Comparison of ENCODE assay signal across 12 cellular contexts in genomic region chr2:97957432-97958183, GRCh38. TPM values are rescaled to one million over a fixed set of nuclear protein-coding genes. Genes with fewer than 3 reads are reported as not detected.
DNase-seq lines count a peak whose midpoint lies in the region; ATAC-seq, FAIRE-seq and TF ChIP-seq lines count a peak whose summit lies in the region.
"Had no signal": no experiment of that assay in that cellular context is flagged by ENCODE, and none has a peak within 500 bp of the region (broad histone marks: within the 10 kb centered on the region; RNA-seq: fewer than 3 reads in every experiment).

No MANE protein-coding gene starts in this region.

- ATAC-seq in K562 (peak; percentile 49; the same call in 2 of the 3 replicates), psoas muscle (peak; percentile 75 to 90 (median 84))
- ATAC-seq: natural killer cell treated with Interleukin-12 subunit alpha and Interleukin-12 subunit beta and Interleukin-15 and Interleukin-18, amount 100 ng/mL, for 72 hours; stimulated activated naive CD8-positive, alpha-beta T cell treated with anti-CD3 and anti-CD28 coated beads, Interleukin-15, amount 100 ng/mL, for 72 hours had no signal

- no peaks in the 10 kb centered on the region for H3K9me1 ChIP-seq in K562 (ENCODE audit: control insufficient read depth, insufficient read depth, low read length)

- H3K79me2 ChIP-seq in DOHH2 (ENCODE audit: control insufficient read depth, low read length), result peaks cover 100% of the 10 kb centered on the region
- peaks cover 44% of the 10 kb centered on the region; the same call in 1 of the 2 replicates for H3K79me2 ChIP-seq in KMS-11 (ENCODE audit: insufficient read depth, low read depth)
- peaks cover 63% of the 10 kb centered on the region for H3K79me2 ChIP-seq in K562 (ENCODE audit: control insufficient read depth, insufficient read depth, low read length)

- H3K4me1 ChIP-seq in DOHH2 (ENCODE audit: control insufficient read depth, low read length), result peaks cover 63% of the 10 kb centered on the region
- H3K4me1 ChIP-seq in KMS-11 (ENCODE audit: low read depth, poor library complexity, severe bottlenecking), result peaks cover 53% of the 10 kb centered on the region
- no peaks in the 10 kb centered on the region for H3K4me1 ChIP-seq in K562 (replicated peaks in 1 of 2; ENCODE audit: control insufficient read depth in 2 of 2, insufficient read depth in 2 of 2, low read length in 2 of 2)
- peaks cover 56% of the 10 kb centered on the region for H3K4me1 ChIP-seq in psoas muscle
- H3K4me1 ChIP-seq in tibial nerve, result peaks cover 0 to 6% (median 1%) of the 10 kb centered on the region in 4 donors
- peaks cover 9 to 18% of the 10 kb centered on the region in 2 donors for H3K4me1 ChIP-seq in adrenal gland (replicated peaks in 1 of 2)

- no peak overlapping the region; the same call in 1 of the 2 replicates for H3K9ac ChIP-seq in KMS-11
- no peak overlapping the region for H3K9ac ChIP-seq in K562 (ENCODE audit: insufficient read depth in 1 of 2, low read depth in 2 of 2, low read length in 2 of 2)

- TF ChIP-seq POLR2A in K562 (conservative IDR thresholded peaks at IDR 0.05) (no peak), tibial nerve (IDR thresholded peaks at IDR 0.05) (no peak), adrenal gland (IDR thresholded peaks at IDR 0.05) (no peak)

- H3K4me2 ChIP-seq in DOHH2 (ENCODE audit: low read length) (peak overlapping the region; percentile 54), KMS-11 (peak overlapping the region; percentile 45), K562 (ENCODE audit: insufficient read depth, low read length) (no peak overlapping the region)

- no peak for TF ChIP-seq RAD21 in K562 (CRISPR knock-in tag; conservative IDR thresholded peaks at IDR 0.05 in 1 of 2, IDR thresholded peaks at IDR 0.05 in 1 of 2)

- no peaks in the 10 kb centered on the region for H3K27me3 ChIP-seq in DOHH2 (ENCODE audit: control insufficient read depth, low read length)
- H3K27me3 ChIP-seq in KMS-11 (ENCODE audit: insufficient read depth, low read depth), result no peaks in the 10 kb centered on the region
- no peaks in the 10 kb centered on the region for H3K27me3 ChIP-seq in K562 (ENCODE audit: control insufficient read depth in 2 of 2, insufficient read depth in 2 of 2, low read length in 2 of 2)
- H3K27me3 ChIP-seq in psoas muscle (ENCODE audit: insufficient read depth in 3 of 3, low read length in 2 of 3), result no peaks in the 10 kb centered on the region
- no peaks in the 10 kb centered on the region for H3K27me3 ChIP-seq in tibial nerve
- H3K27me3 ChIP-seq in adrenal gland, result no peaks in the 10 kb centered on the region
- H3K27me3 ChIP-seq: right lobe of liver had no signal

- in situ Hi-C loops in K562 (cut with MboI), result no loop called here

- H3K9me3 ChIP-seq in DOHH2 (ENCODE audit: control insufficient read depth, insufficient read depth, low read length), result no peaks in the 10 kb centered on the region
- no peaks in the 10 kb centered on the region for H3K9me3 ChIP-seq in K562 (replicated peaks; ENCODE audit: control insufficient read depth, insufficient read depth, low read depth, low read length)
- no peaks in the 10 kb centered on the region for H3K9me3 ChIP-seq in psoas muscle
- no peaks in the 10 kb centered on the region for H3K9me3 ChIP-seq in tibial nerve
- no peaks in the 10 kb centered on the region for H3K9me3 ChIP-seq in adrenal gland (replicated peaks in 1 of 3)
- H3K9me3 ChIP-seq: right lobe of liver had no signal

- POLR2A ChIA-PET in K562 (lab: Yijun Ruan, JAX), result interaction anchor here (1.8 kb wide), 1 partner anchor 14 kb away, joined by 4 read pairs; no protein-coding TSS in a partner anchor

- peaks cover 9% of the 10 kb centered on the region; the same call in 1 of the 2 replicates for H3F3A ChIP-seq in DOHH2 (ENCODE audit: control insufficient read depth, insufficient read depth)

- H3K9me2 ChIP-seq in DOHH2 (replicated peaks; ENCODE audit: control insufficient read depth, low read length), result no peaks in the 10 kb centered on the region

- intact Hi-C loops in K562 (cut with micrococcal nuclease), result no loop called here
- intact Hi-C loops in psoas muscle (cut with DNase I), result loop anchor here in 1 of 2 donors (5.0 kb wide), 1 partner anchor 35 kb away; no protein-coding TSS in a partner anchor
- intact Hi-C loops in adrenal gland (cut with DNase I), result no loop called here

- no peak overlapping the region for H3K27ac ChIP-seq in DOHH2 (ENCODE audit: low read depth, low read length)
- peak overlapping the region; percentile 31 for H3K27ac ChIP-seq in KMS-11
- no peak overlapping the region for H3K27ac ChIP-seq in K562 (ENCODE audit: extremely low read depth, low read depth, low read length)
- H3K27ac ChIP-seq in psoas muscle, result peak overlapping the region; percentile 76
- H3K27ac ChIP-seq in tibial nerve, result no peak overlapping the region
- H3K27ac ChIP-seq in adrenal gland, result no peak overlapping the region
- H3K27ac ChIP-seq: right lobe of liver had no signal

- H4K20me1 ChIP-seq in DOHH2 (ENCODE audit: control insufficient read depth, insufficient read depth, low read depth, low read length) (no peaks in the 10 kb centered on the region), KMS-11 (ENCODE audit: insufficient read depth) (peaks cover 6% of the 10 kb centered on the region; the same call in 1 of the 2 replicates), K562 (replicated peaks; ENCODE audit: control insufficient read depth, insufficient read depth, low read length) (no peaks in the 10 kb centered on the region)

- no peak for FAIRE-seq in K562 (lab: Jason Lieb, UNC)

- DNase-seq in K562 (ENCODE audit: extremely low read depth in 1 of 4, low spot score in 3 of 4) (no peak), psoas muscle (no peak), tibial nerve (ENCODE audit: low spot score in 2 of 2) (no peak), HuH-7 (ENCODE audit: low spot score) (no peak), adrenal gland (no peak)
- DNase-seq: aorta; islet precursor cell; right lobe of liver; stimulated activated naive CD8-positive, alpha-beta T cell treated with anti-CD3 and anti-CD28 coated beads, Interleukin-15, amount 100 ng/mL, for 72 hours had no signal

- TF ChIP-seq CTCF in DOHH2 (IDR thresholded peaks at IDR 0.05; ENCODE audit: low read depth, low read length, poor library complexity, severe bottlenecking), result no peak
- TF ChIP-seq CTCF in KMS-11 (conservative IDR thresholded peaks at IDR 0.05; ENCODE audit: low read depth, low read length), result no peak
- TF ChIP-seq CTCF in K562 (IDR thresholded peaks at IDR 0.05 in 2 of 3, conservative IDR thresholded peaks at IDR 0.05 in 1 of 3; ENCODE audit: insufficient read depth in 2 of 3, low read depth in 1 of 3, low read length in 3 of 3), result no peak
- no peak for TF ChIP-seq CTCF in psoas muscle (IDR thresholded peaks at IDR 0.05)
- no peak for TF ChIP-seq CTCF in tibial nerve (IDR thresholded peaks at IDR 0.05)
- TF ChIP-seq CTCF in adrenal gland (IDR thresholded peaks at IDR 0.05), result no peak

- CTCF ChIA-PET in K562 (lab: Yijun Ruan, JAX; ENCODE audit: low intra/inter-chr PET ratio), result no interaction called here

- no peak overlapping the region for H2AFZ ChIP-seq in KMS-11 (ENCODE audit: low read depth)
- no peak overlapping the region for H2AFZ ChIP-seq in K562 (ENCODE audit: low read depth, low read length)

- BruUV-seq in K562 (replicated peaks; lab: Mats Ljungman, UMichigan), result no TSS peak

- no peaks in the 10 kb centered on the region for H3K36me3 ChIP-seq in DOHH2 (ENCODE audit: control insufficient read depth, low read length)
- H3K36me3 ChIP-seq in KMS-11 (ENCODE audit: insufficient read depth), result no peaks in the 10 kb centered on the region
- no peaks in the 10 kb centered on the region for H3K36me3 ChIP-seq in K562 (ENCODE audit: control insufficient read depth, insufficient read depth, low read length)
- H3K36me3 ChIP-seq in psoas muscle (ENCODE audit: insufficient read depth in 1 of 2, low read depth in 1 of 2), result no peaks in the 10 kb centered on the region
- H3K36me3 ChIP-seq in tibial nerve, result no peaks in the 10 kb centered on the region
- H3K36me3 ChIP-seq in adrenal gland (replicated peaks in 1 of 2), result no peaks in the 10 kb centered on the region
- H3K36me3 ChIP-seq: right lobe of liver had no signal

- TF ChIP-seq EP300 in K562 (IDR thresholded peaks at IDR 0.05; ENCODE audit: low read length), result no peak
- no peak for TF ChIP-seq EP300 in tibial nerve (IDR thresholded peaks at IDR 0.05)

- H3K4me3 ChIP-seq in DOHH2 (ENCODE audit: low read length) (peak overlapping the region; percentile 25; the same call in 1 of the 2 replicates), KMS-11 (IDR thresholded peaks at IDR 0.05; ENCODE audit: insufficient read depth, low read depth, low read length) (peak overlapping the region; percentile 23), K562 (no peak overlapping the region), psoas muscle (no peak overlapping the region), tibial nerve (no peak overlapping the region), adrenal gland (no peak overlapping the region)
- H3K4me3 ChIP-seq: right lobe of liver had no signal

- 68% methylated on average over 5 of the region's 5 CpGs for WGBS in K562 (ENCODE audit: insufficient coverage, low coverage, missing lambda C conversion rate)
- 55 to 74% (median 59%) methylated on average over 5 of the region's 5 CpGs for whole genome bisulfite sequencing in psoas muscle, 3 donors
- WGBS in tibial nerve, 2 donors, result 81 to 88% methylated on average over 5 of the region's 5 CpGs
- 84 to 87% (median 85%) methylated on average over 5 of the region's 5 CpGs for WGBS in adrenal gland, 4 donors

RNA-seq across cellular contexts. Expression of gene TMEM131, which starts 38.1 kb away (rescaled TPM):
- 56.9 and 132 TPM in 2 replicates for total RNA-seq in K562 (2011; cell fraction: chromatin; rRNA removed; ENCODE audit: low replicate concordance)
- 27.5 and 28.5 TPM in 2 replicates for total RNA-seq in K562 (2011; cell fraction: nucleolus; rRNA removed)
- total RNA-seq in K562 (2011; cell fraction: nucleoplasm; rRNA removed), result 54.1 and 66.5 TPM in 2 replicates
- total RNA-seq in K562 (2014; rRNA removed) (6.6 and 8.2 TPM in 2 replicates), K562 (2014; rRNA removed; fragmentation: Illumina TruSeq; extraction: Trizol) (11.2 and 12.4 TPM in 2 replicates), K562 (2015; rRNA removed; fragmentation: Illumina TruSeq; extraction: Trizol) (13.6 and 14.6 TPM in 2 replicates), K562 (2021) (20.4 and 22.1 TPM in 2 replicates), psoas muscle (10 to 100 TPM; 20.1 to 33.3 (median 27.0) TPM), tibial nerve (10 to 100 TPM; 39.0 to 58.5 (median 41.3) TPM), adrenal gland (10 to 100 TPM; 28.1 to 57.5 (median 35.5) TPM)
- polyA plus RNA-seq in K562 (2011; rRNA removed) (11.3 and 16.0 TPM in 2 replicates), K562 (2014; fragmentation: Illumina TruSeq; extraction: Trizol) (17.6 and 21.1 TPM in 2 replicates), K562 (2014; fragmentation: Nextera tagmentation; extraction: Ambion mirVana) (1 to 10 TPM; 2.5 to 2.8 TPM), K562 (2014; rRNA removed) (14.3 and 15.6 TPM in 2 replicates), psoas muscle (10 to 100 TPM in 1 of 3 donors, 1 to 10 TPM in 2; 7.7 to 16.3 (median 7.8) TPM), adrenal gland (10 to 100 TPM; 13.7 to 37.0 (median 15.4) TPM)
- polyA plus RNA-seq in K562 (2011; cell fraction: cytosol; rRNA removed), result 6.2 and 8.7 TPM in 2 replicates
- polyA plus RNA-seq in K562 (2011; cell fraction: nucleus; rRNA removed), result 53.6 and 59.0 TPM in 2 replicates
- polyA plus RNA-seq in K562 (2012), result 13.3 and 19.4 TPM in 2 replicates
- 32.2 and 35.7 TPM in 2 replicates for polyA minus RNA-seq in K562 (2011; rRNA and poly(A)+ RNA removed)
- 9.0 and 13.8 TPM in 2 replicates for polyA minus RNA-seq in K562 (2011; cell fraction: cytosol; rRNA and poly(A)+ RNA removed)
- polyA minus RNA-seq in K562 (2011; cell fraction: nucleus; rRNA and poly(A)+ RNA removed), result 29.2 and 61.2 TPM in 2 replicates

Comparison
In these comparisons a context has a peak if more than half of its experiments do, and no peak if none do; other contexts are left out.
1. H3K27ac ChIP-seq: peak in KMS-11 (single experiment) and psoas muscle (single experiment); none in DOHH2 (single experiment), K562 (single experiment), tibial nerve (0 of 4) and adrenal gland (0 of 5).
2. H3K4me3 ChIP-seq: peak in DOHH2 (single experiment) and KMS-11 (single experiment); none in K562 (single experiment), psoas muscle (single experiment), tibial nerve (0 of 4) and adrenal gland (0 of 4).